ENCODE assay signal across 25 cellular contexts in the genomic region with DNA sequence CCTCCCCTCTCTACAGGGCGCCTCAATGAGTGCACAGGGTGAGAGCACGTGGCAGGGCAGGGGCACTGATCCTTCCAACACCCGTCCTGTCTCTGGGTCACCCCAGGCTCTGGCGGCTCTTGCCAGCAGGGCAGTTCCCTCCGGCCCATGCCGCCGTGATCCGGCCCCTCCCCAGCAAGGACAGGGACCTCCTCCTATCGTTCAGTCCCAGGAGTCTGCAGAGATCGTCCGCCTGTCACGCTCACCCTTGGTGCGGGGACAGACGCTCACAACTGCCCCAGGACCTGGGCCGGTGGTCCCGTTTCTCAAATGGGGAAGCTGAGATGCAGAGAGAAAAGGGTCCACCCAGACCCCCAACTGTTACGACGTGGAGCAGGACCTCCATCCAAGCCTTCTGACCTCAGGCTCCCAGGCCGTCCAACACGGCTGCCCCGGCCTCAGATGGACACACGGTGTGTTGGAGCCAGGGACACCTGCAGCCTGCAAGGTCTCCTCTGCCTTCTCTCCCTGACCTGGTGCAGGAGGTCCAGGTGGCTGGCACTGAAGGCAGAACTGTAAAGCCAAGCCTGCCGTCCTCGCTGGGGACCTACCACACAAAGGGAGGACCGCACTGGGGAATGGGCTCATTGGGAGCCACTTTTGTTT.
DNase-seq lines count a peak whose midpoint lies in the region; ATAC-seq, FAIRE-seq and TF ChIP-seq lines count a peak whose summit lies in the region.
"Had no signal": no experiment of that assay in that cellular context is flagged by ENCODE, and none has a peak within 500 bp of the region (broad histone marks: within the 10 kb centered on the region; RNA-seq: fewer than 3 reads in every experiment).

No MANE protein-coding gene starts in this region.

- H3K9me3 ChIP-seq in CD8-positive, alpha-beta memory T cell (ENCODE audit: low read length) = no peaks in the 10 kb centered on the region
- H3K9me3 ChIP-seq in T-helper 17 cell (ENCODE audit: control insufficient read depth, low read length, poor library complexity, severe bottlenecking) (no peaks in the 10 kb centered on the region), HepG2 (ENCODE audit: low read length) (no peaks in the 10 kb centered on the region)
- H3K9me3 ChIP-seq: SK-N-SH, thyroid gland had no signal

- H3K27ac ChIP-seq in CD8-positive, alpha-beta memory T cell (ENCODE audit: low read depth, low read length) = no peak overlapping the region
- H3K27ac ChIP-seq in HepG2 (ENCODE audit: extremely low read length, insufficient read depth, low read length) (peak overlapping the region; percentile 9), temporal lobe (ENCODE audit: low read depth, low read length) (peak overlapping the region; percentile 54)
- H3K27ac ChIP-seq: thyroid gland had no signal

- H3K79me2 ChIP-seq in HepG2 (ENCODE audit: insufficient read depth, low read length) = no peaks in the 10 kb centered on the region

- TF ChIP-seq POLR2A in HepG2 (IDR thresholded peaks at IDR 0.05; ENCODE audit: insufficient read depth in 1 of 2, low read depth in 2 of 2, low read length in 2 of 2) = no peak

- no peak for FAIRE-seq in HepG2 (lab: Jason Lieb, UNC)
- FAIRE-seq: G401.6, GM18507, H54, HTR-8/SVneo, islet of Langerhans had no signal

- no peak overlapping the region for H3K4me2 ChIP-seq in HepG2 (ENCODE audit: low read depth, low read length)
- H3K4me2 ChIP-seq: SK-N-SH, smooth muscle cell had no signal

- peaks cover 42 to 67% (median 44%) of the 10 kb centered on the region in 3 donors for H3K4me1 Mint-ChIP-seq in CD8-positive, alpha-beta memory T cell
- peaks cover 30% of the 10 kb centered on the region for H3K4me1 Mint-ChIP-seq in T-helper 17 cell
- H3K4me1 Mint-ChIP-seq: WTC11 had no signal

- H3K36me3 Mint-ChIP-seq in CD8-positive, alpha-beta memory T cell = peaks cover 0 to 42% (median 5%) of the 10 kb centered on the region in 3 donors
- H3K36me3 Mint-ChIP-seq in T-helper 17 cell (ENCODE audit: low read depth) = peaks cover 2% of the 10 kb centered on the region
- H3K36me3 Mint-ChIP-seq: WTC11 had no signal

- no peak overlapping the region for H3K9ac ChIP-seq in HepG2 (ENCODE audit: insufficient read depth, low read depth, low read length)
- H3K9ac ChIP-seq: SK-N-SH had no signal

- POLR2A ChIA-PET in CD8-positive, alpha-beta memory T cell (lab: Charles Lee) = no interaction called here
- POLR2A ChIA-PET in HepG2 (lab: Yijun Ruan, JAX) = no interaction called here

- H3K27me3 ChIP-seq in CD8-positive, alpha-beta memory T cell (ENCODE audit: insufficient read depth, low read length, poor library complexity, severe bottlenecking) = no peaks in the 10 kb centered on the region
- H3K27me3 ChIP-seq in HepG2 (ENCODE audit: control insufficient read depth in 1 of 2, insufficient read depth in 2 of 2, low read length in 2 of 2) = no peaks in the 10 kb centered on the region
- H3K27me3 ChIP-seq: thyroid gland had no signal

- TF ChIP-seq RAD21 in HepG2 (CRISPR knock-in tag; IDR thresholded peaks at IDR 0.05) = no peak

- CTCF ChIA-PET in CD8-positive, alpha-beta memory T cell (lab: Charles Lee) = interaction anchor here (1.1 kb wide), 1 partner anchor 201 kb away, joined by 3 read pairs; no protein-coding TSS in a partner anchor
- CTCF ChIA-PET in HepG2 (lab: Yijun Ruan, JAX; ENCODE audit: low intra/inter-chr PET ratio, low total read pairs) = no interaction called here

- peak overlapping the region; percentile 45 for H3K4me3 ChIP-seq in CD8-positive, alpha-beta memory T cell (ENCODE audit: low read length)
- no peak overlapping the region for H3K4me3 ChIP-seq in HepG2 (replicated peaks in 1 of 3; ENCODE audit: insufficient read depth in 1 of 3, low read depth in 2 of 3, low read length in 3 of 3)
- H3K4me3 ChIP-seq: smooth muscle cell, thyroid gland had no signal

- intact Hi-C loops in HepG2 (cut with micrococcal nuclease; ENCODE audit: unreplicated experiment) = no loop called here

- in situ Hi-C loops in HepG2 (cut with HindIII; ENCODE audit: extremely low pct_ligation_motif_present, low pct_unique_long_range_greater_than_20kb) = no loop called here

- no peaks in the 10 kb centered on the region for H3K9me3 Mint-ChIP-seq in CD8-positive, alpha-beta memory T cell
- H3K9me3 Mint-ChIP-seq: activated naive CD4-positive, alpha-beta T cell treated with anti-CD3 and anti-CD28 coated beads, Interleukin-2, amount 50 U/mL, for 24 hours; activated T-helper 17 cell treated with anti-CD3 and anti-CD28 coated beads, Interleukin-2, amount 50 U/mL, for 72 hours; WTC11 had no signal

- H3K27ac Mint-ChIP-seq in CD8-positive, alpha-beta memory T cell = peak overlapping the region in 2 of 8 donors; percentile 73 to 82
- peak overlapping the region; percentile 86 for H3K27ac Mint-ChIP-seq in T-helper 17 cell
- H3K27ac Mint-ChIP-seq: activated T-helper 17 cell treated with anti-CD3 and anti-CD28 coated beads, Interleukin-2, amount 50 U/mL, for 72 hours had no signal

- H3K4me3 Mint-ChIP-seq in CD8-positive, alpha-beta memory T cell = peak overlapping the region in 2 of 7 donors; percentile 91 to 92
- peak overlapping the region; percentile 93 for H3K4me3 Mint-ChIP-seq in T-helper 17 cell
- H3K4me3 Mint-ChIP-seq: WTC11 had no signal

- no peak for DNase-seq in CD8-positive, alpha-beta memory T cell
- DNase-seq in T-helper 17 cell (no peak), HepG2 (ENCODE audit: low spot score) (no peak), T-helper 9 cell (no peak), NCI-H2107 treated with DMSO at 0.1 percent for 48 hours (lab: John Stamatoyannopoulos, UW; ENCODE audit: unreplicated experiment) (no peak), NCI-H1417 treated with DMSO at 0.1 percent for 48 hours (lab: John Stamatoyannopoulos, UW) (no peak)
- DNase-seq: activated CD4-positive, alpha-beta T cell treated with anti-CD3 and anti-CD28 coated beads, Interleukin-2, amount 50 U/mL, for 4 hours; activated CD8-positive, alpha-beta memory T cell treated with anti-CD3 and anti-CD28 coated beads, Interleukin-2, amount 50 U/mL, for 4 hours; NCI-H1694 treated with DMSO at 0.1 percent for 48 hours; NCI-H526 treated with DMSO at 0.1 percent for 48 hours; SK-N-SH; stimulated activated CD4-positive, alpha-beta T cell treated with anti-CD3 and anti-CD28 coated beads, Interleukin-2, amount 100 ng/mL, for 48 hours; stimulated activated naive CD4-positive, alpha-beta T cell treated with Interleukin-2 at 50 U/mL for 16 hours; T1000 had no signal

- no peaks in the 10 kb centered on the region for H4K20me1 ChIP-seq in HepG2 (ENCODE audit: insufficient read depth, low read length)

- no peak for TF ChIP-seq CTCF in HepG2 (CRISPR knock-in tag; IDR thresholded peaks at IDR 0.05)

- H2AFZ ChIP-seq in HepG2 (ENCODE audit: low read length) = no peak overlapping the region

- ATAC-seq in T-helper 17 cell (no peak), HepG2 (peak; percentile 8; the same call in 1 of the 3 replicates)
- ATAC-seq: WTC11 had no signal

- no peaks in the 10 kb centered on the region for H3K36me3 ChIP-seq in CD8-positive, alpha-beta memory T cell (ENCODE audit: insufficient read depth, low read length)
- H3K36me3 ChIP-seq in HepG2 (replicated peaks in 1 of 2; ENCODE audit: control insufficient read depth in 1 of 2, insufficient read depth in 2 of 2, low read length in 2 of 2) = peaks cover 5 to 11% of the 10 kb centered on the region in 2 experiments; a peak in 3 of 5 replicates
- H3K36me3 ChIP-seq: thyroid gland had no signal

- no TSS peak for BruUV-seq in HepG2 (replicated peaks; lab: Mats Ljungman, UMichigan)

- peaks cover 52% of the 10 kb centered on the region for H3K4me1 ChIP-seq in CD8-positive, alpha-beta memory T cell (ENCODE audit: insufficient read depth, low read length)
- H3K4me1 ChIP-seq in HepG2 (ENCODE audit: insufficient read depth, low read length) = peaks cover 12% of the 10 kb centered on the region

- H3K27me3 Mint-ChIP-seq in CD8-positive, alpha-beta memory T cell = no peaks in the 10 kb centered on the region
- H3K27me3 Mint-ChIP-seq in T-helper 17 cell = no peaks in the 10 kb centered on the region
- H3K27me3 Mint-ChIP-seq: activated naive CD4-positive, alpha-beta T cell treated with anti-CD3 and anti-CD28 coated beads, Interleukin-2, amount 50 U/mL, for 24 hours; activated T-helper 17 cell treated with anti-CD3 and anti-CD28 coated beads, Interleukin-2, amount 50 U/mL, for 72 hours had no signal

- WGBS in HepG2 (ENCODE audit: low lambda C conversion rate) = 94% methylated on average over 22 of the region's 25 CpGs

- TF ChIP-seq EP300 in HepG2 (IDR thresholded peaks at IDR 0.05; ENCODE audit: low read depth in 2 of 2, low read length in 2 of 2) (no peak), HepG2 (CRISPR knock-in tag; IDR thresholded peaks at IDR 0.05; ENCODE audit: borderline replicate concordance) (no peak)

TF ChIP-seq in HepG2, 621 proteins besides CTCF, POLR2A, EP300 and RAD21:
- TF ChIP-seq U2AF1 (optimal IDR thresholded peaks at IDR 0.05; ENCODE audit: low read depth, low read length) (no peak), YY1 (IDR thresholded peaks at IDR 0.05; ENCODE audit: insufficient read depth, insufficient replicate concordance, low read depth, low read length) (no peak), TARDBP (CRISPR knock-in tag; IDR thresholded peaks at IDR 0.05) (no peak)
- TF ChIP-seq, protein P1, sequence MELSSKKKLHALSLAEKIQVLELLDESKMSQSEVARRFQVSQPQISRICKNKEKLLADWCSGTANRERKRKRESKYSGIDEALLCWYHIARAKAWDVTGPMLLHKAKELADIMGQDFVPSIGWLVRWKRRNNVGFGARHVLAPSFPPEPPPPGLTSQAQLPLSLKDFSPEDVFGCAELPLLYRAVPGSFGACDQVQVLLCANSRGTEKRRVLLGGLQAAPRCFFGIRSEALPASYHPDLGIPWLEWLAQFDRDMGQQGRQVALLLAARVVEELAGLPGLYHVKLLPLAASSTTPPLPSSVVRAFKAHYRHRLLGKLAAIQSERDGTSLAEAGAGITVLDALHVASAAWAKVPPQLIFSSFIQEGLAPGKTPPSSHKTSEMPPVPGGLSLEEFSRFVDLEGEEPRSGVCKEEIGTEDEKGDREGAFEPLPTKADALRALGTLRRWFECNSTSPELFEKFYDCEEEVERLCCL (CRISPR knock-in tag; IDR thresholded peaks at IDR 0.05; ENCODE audit: borderline replicate concordance) = no peak
